Comparison of ENCODE assay signal across 14 cellular contexts in the genomic region with DNA sequence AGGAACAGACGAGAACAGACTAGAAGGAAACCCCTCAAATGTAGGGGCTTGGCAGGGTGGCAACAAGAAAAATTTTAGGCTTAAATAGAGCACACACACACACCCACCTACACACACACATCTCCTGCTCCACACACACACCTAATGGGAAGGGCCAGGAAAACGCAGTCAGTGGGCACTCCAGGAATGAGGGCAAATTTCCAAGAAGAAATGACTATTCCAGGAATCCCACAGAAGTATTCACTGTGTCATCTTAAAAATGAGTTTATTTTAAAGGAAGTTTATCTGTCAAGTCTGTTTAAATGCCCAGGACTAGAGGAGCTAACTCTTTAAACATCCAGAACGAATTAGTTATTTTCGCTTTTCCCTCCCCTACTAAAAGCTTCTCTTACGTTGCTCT. TPM values are rescaled to one million over a fixed set of nuclear protein-coding genes. Genes with fewer than 3 reads are reported as not detected.
DNase-seq lines count a peak whose midpoint lies in the region; ATAC-seq and TF ChIP-seq lines count a peak whose summit lies in the region.
"Had no signal": no experiment of that assay in that cellular context is flagged by ENCODE, and none has a peak within 500 bp of the region (broad histone marks: within the 10 kb centered on the region; RNA-seq: fewer than 3 reads in every experiment).

No MANE protein-coding gene starts in this region.

- H3K9me3 ChIP-seq in T-helper 17 cell (ENCODE audit: control insufficient read depth, low read length, poor library complexity, severe bottlenecking) = no peaks in the 10 kb centered on the region
- no peaks in the 10 kb centered on the region for H3K9me3 ChIP-seq in skeletal muscle satellite cell (replicated peaks; ENCODE audit: low read length)
- no peaks in the 10 kb centered on the region for H3K9me3 ChIP-seq in ovary
- H3K9me3 ChIP-seq: thoracic aorta had no signal

- no peak overlapping the region for H3K27ac ChIP-seq in ovary
- H3K27ac ChIP-seq: PC-9, thoracic aorta had no signal

- H3K4me1 Mint-ChIP-seq in T-helper 17 cell = peaks cover 7% of the 10 kb centered on the region
- peaks cover 18% of the 10 kb centered on the region for H3K4me1 Mint-ChIP-seq in activated T-helper 2 cell treated with anti-CD3 and anti-CD28 coated beads, Interferon-gamma antibody, Interleukin-2, Interleukin-4, amounts not matched to agents 10 μg/mL and 5 μg/mL and 100 μg/mL, durations not matched to agents 14 hours and 24 hours and 36 hours (ENCODE audit: low read depth)

- TF ChIP-seq CTCF in foreskin fibroblast (IDR thresholded peaks at IDR 0.05; ENCODE audit: low read depth, low read length) (no peak), ovary (IDR thresholded peaks at IDR 0.05) (no peak)

- no peak for TF ChIP-seq POLR2A in ovary (IDR thresholded peaks at IDR 0.05)

- H3K27ac Mint-ChIP-seq in T-helper 17 cell = peak overlapping the region; percentile 27
- H3K27ac Mint-ChIP-seq in activated T-helper 2 cell treated with anti-CD3 and anti-CD28 coated beads, Interferon-gamma antibody, Interleukin-2, Interleukin-4, amounts not matched to agents 10 μg/mL and 5 μg/mL and 100 μg/mL, durations not matched to agents 14 hours and 24 hours and 36 hours = no peak overlapping the region
- H3K27ac Mint-ChIP-seq: T-helper 2 cell treated with Interferon-gamma antibody and Interleukin-4, amounts not matched to agents 5 μg/mL and 100 μg/mL, for 36 hours had no signal

- no peak for ATAC-seq in T-helper 17 cell

- 56 to 65% (median 57%) methylated on average over 5 of the region's 5 CpGs for WGBS in ovary, 3 donors

- H3K4me1 ChIP-seq in skeletal muscle satellite cell (ENCODE audit: control insufficient read depth, insufficient read depth, low read length) (peaks cover 14% of the 10 kb centered on the region), ovary (ENCODE audit: insufficient read depth) (no peaks in the 10 kb centered on the region)

- no peak for TF ChIP-seq EP300 in ovary (IDR thresholded peaks at IDR 0.05)

- H3K27me3 ChIP-seq in skeletal muscle satellite cell (ENCODE audit: control insufficient read depth, insufficient read depth, low read length) (no peaks in the 10 kb centered on the region), ovary (no peaks in the 10 kb centered on the region)

- intact Hi-C loops in ovary (cut with DNase I) = no loop called here
- intact Hi-C loops in activated T-helper 2 cell treated with anti-CD3 and anti-CD28 coated beads, Interferon-gamma antibody, Interleukin-2, Interleukin-4, amounts not matched to agents 10 μg/mL and 5 μg/mL and 100 μg/mL, durations not matched to agents 14 hours and 24 hours and 36 hours (cut with micrococcal nuclease) = loop anchor here (5.0 kb wide), 1 partner anchor 115 kb away; no protein-coding TSS in a partner anchor

- H3K4me2 ChIP-seq in skeletal muscle satellite cell (ENCODE audit: low read length) = peak overlapping the region; percentile 60
- H3K4me2 ChIP-seq: PC-9 had no signal

- H3K4me3 Mint-ChIP-seq in T-helper 17 cell = no peak overlapping the region
- H3K4me3 Mint-ChIP-seq in activated T-helper 2 cell treated with anti-CD3 and anti-CD28 coated beads, Interferon-gamma antibody, Interleukin-2, Interleukin-4, amounts not matched to agents 10 μg/mL and 5 μg/mL and 100 μg/mL, durations not matched to agents 14 hours and 24 hours and 36 hours (ENCODE audit: low read depth) = no peak overlapping the region
- H3K4me3 Mint-ChIP-seq: T-helper 2 cell treated with Interferon-gamma antibody and Interleukin-4, amounts not matched to agents 5 μg/mL and 100 μg/mL, for 36 hours had no signal

- H3K9ac ChIP-seq in skeletal muscle satellite cell (ENCODE audit: low read depth, low read length) = peak overlapping the region; percentile 48

- no peak overlapping the region for H3K4me3 ChIP-seq in foreskin fibroblast (ENCODE audit: low read depth in 1 of 2, low read length in 2 of 2)
- no peak overlapping the region for H3K4me3 ChIP-seq in skeletal muscle satellite cell (ENCODE audit: low read length)
- H3K4me3 ChIP-seq in ovary = no peak overlapping the region
- H3K4me3 ChIP-seq: PC-9, thoracic aorta had no signal

- no peaks in the 10 kb centered on the region for H3K9me3 Mint-ChIP-seq in activated T-helper 2 cell treated with anti-CD3 and anti-CD28 coated beads, Interferon-gamma antibody, Interleukin-2, Interleukin-4, amounts not matched to agents 10 μg/mL and 5 μg/mL and 100 μg/mL, durations not matched to agents 14 hours and 24 hours and 36 hours
- H3K9me3 Mint-ChIP-seq: T-helper 2 cell treated with Interferon-gamma antibody and Interleukin-4, amounts not matched to agents 5 μg/mL and 100 μg/mL, for 36 hours had no signal

- no peaks in the 10 kb centered on the region for H3K36me3 Mint-ChIP-seq in T-helper 17 cell (ENCODE audit: low read depth)
- H3K36me3 Mint-ChIP-seq in activated T-helper 2 cell treated with anti-CD3 and anti-CD28 coated beads, Interferon-gamma antibody, Interleukin-2, Interleukin-4, amounts not matched to agents 10 μg/mL and 5 μg/mL and 100 μg/mL, durations not matched to agents 14 hours and 24 hours and 36 hours (ENCODE audit: low read depth) = no peaks in the 10 kb centered on the region

- H3K36me3 ChIP-seq in skeletal muscle satellite cell (ENCODE audit: insufficient read depth, low read length) (no peaks in the 10 kb centered on the region), ovary (no peaks in the 10 kb centered on the region)
- H3K36me3 ChIP-seq: thoracic aorta had no signal

- H3K27me3 Mint-ChIP-seq in T-helper 17 cell = no peaks in the 10 kb centered on the region
- H3K27me3 Mint-ChIP-seq in activated T-helper 2 cell treated with anti-CD3 and anti-CD28 coated beads, Interferon-gamma antibody, Interleukin-2, Interleukin-4, amounts not matched to agents 10 μg/mL and 5 μg/mL and 100 μg/mL, durations not matched to agents 14 hours and 24 hours and 36 hours (ENCODE audit: low read depth) = no peaks in the 10 kb centered on the region

- DNase-seq in H4 (ENCODE audit: low spot score) (peak; percentile 10), T-helper 17 cell (no peak), foreskin fibroblast (peak; percentile 23 to 62), ovary (no peak)
- DNase-seq in central memory CD4-positive, alpha-beta T cell = no peak
- DNase-seq in activated T-helper 2 cell treated with anti-CD3 and anti-CD28 coated beads, Interferon-gamma antibody, Interleukin-2, Interleukin-4, amounts not matched to agents 10 μg/mL and 5 μg/mL and 100 μg/mL, durations not matched to agents 14 hours and 24 hours and 36 hours (ENCODE audit: low spot score) = no peak
- DNase-seq: activated naive CD4-positive, alpha-beta T cell treated with anti-CD3 and anti-CD28 coated beads, Interleukin-2, amount 50 U/mL, for 16 hours; cortex of kidney; NCI-H1092; NCI-H446; PC-9 had no signal

RNA-seq across cellular contexts. Expression of a gene that starts 13.0 kb away (rescaled TPM):
- not detected in 2 replicates for total RNA-seq in H4 (2014; rRNA removed; shearing (Covaris generic))
- 1 to 10 TPM; 1.3 to 3.4 TPM for total RNA-seq in T-helper 17 cell
- 0.44 and 0.76 TPM in 2 replicates for total RNA-seq in skeletal muscle satellite cell (2012; rRNA removed)
- total RNA-seq in ovary = 1 to 10 TPM in 1 of 7 donors, under 1 TPM in 6; 0.51 to 1.3 (median 0.80) TPM
- polyA plus RNA-seq in ovary = 1 to 10 TPM in 1 of 2 donors, under 1 TPM in 1; 0.21 to 5.4 TPM
- total RNA-seq in activated T-helper 2 cell treated with anti-CD3 and anti-CD28 coated beads, Interferon-gamma antibody, Interleukin-2, Interleukin-4, amounts not matched to agents 10 μg/mL and 5 μg/mL and 100 μg/mL, durations not matched to agents 14 hours and 24 hours and 36 hours = 1.1 and 1.2 TPM in 2 replicates

Comparison
In these comparisons a context has a peak if more than half of its experiments do, and no peak if none do; other contexts are left out.
1. DNase-seq: peak in H4 (single experiment) and foreskin fibroblast (2 of 2); none in T-helper 17 cell (0 of 3), central memory CD4-positive, alpha-beta T cell (single experiment), ovary (0 of 5) and activated T-helper 2 cell treated with anti-CD3 and anti-CD28 coated beads, Interferon-gamma antibody, Interleukin-2, Interleukin-4, amounts not matched to agents 10 μg/mL and 5 μg/mL and 100 μg/mL, durations not matched to agents 14 hours and 24 hours and 36 hours (single experiment).